In the genomic region with DNA sequence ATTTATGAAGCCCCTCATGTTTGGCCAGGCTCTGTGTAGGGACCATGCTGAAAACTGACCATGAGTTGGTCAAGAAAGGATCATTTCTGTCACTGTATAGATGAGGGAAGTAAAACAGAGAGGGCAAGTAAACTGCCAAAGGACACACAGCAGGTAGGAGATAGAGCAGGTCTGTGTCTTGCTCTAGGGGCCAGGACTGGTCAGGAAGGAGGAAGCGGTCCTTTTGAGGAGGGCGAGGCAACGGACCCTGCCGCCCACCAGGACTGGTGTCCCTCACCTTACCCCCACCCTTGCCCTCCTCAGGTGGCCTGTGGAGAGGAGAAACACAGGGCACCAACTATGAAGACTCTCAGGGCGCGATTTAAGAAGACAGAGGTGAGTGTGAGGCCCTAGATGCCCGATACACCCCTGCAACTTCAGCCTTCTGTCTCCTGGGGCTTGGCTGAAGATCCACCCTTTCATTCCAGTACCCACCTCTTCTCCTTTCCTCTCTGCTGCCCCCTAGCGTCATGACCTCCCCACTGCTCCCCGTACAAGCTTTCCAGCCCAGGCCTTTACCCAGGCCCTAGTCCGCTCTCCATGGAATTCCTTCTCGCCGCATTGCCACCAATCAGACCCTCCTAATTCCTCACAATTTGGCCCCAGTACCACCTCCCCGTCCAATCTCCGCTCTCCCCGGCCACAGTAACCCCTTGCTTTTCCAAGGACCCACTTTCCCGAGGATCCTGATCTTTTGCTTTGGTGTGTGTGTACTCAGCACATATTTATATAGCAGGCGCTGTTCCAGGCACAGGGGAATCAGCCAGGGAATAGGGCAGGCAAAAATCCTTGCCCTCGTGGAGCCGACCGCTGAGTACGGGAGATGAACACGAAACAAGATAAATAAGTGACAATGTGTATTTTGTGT, we compare ENCODE assay signal across 8 cellular contexts. TPM values are rescaled to one million over a fixed set of nuclear protein-coding genes. Genes with fewer than 3 reads are reported as not detected.
DNase-seq lines count a peak whose midpoint lies in the region; ATAC-seq and TF ChIP-seq lines count a peak whose summit lies in the region.

No MANE protein-coding gene starts in this region.

- peak; percentile 46 to 62 (median 49) for ATAC-seq in natural killer cell
- peak; percentile 51 for ATAC-seq in stimulated activated memory B cell treated with anti-CD40 and anti-IgM and Interleukin-4, amounts not matched to agents 10 μg/mL and 1 μg/mL and 100 μg/mL, for 72 hours
- ATAC-seq in GM18868 (IDR thresholded peaks at IDR 0.05; ENCODE audit: unreplicated experiment), result no peak

- peak; percentile 87 for DNase-seq in HK-2 (ENCODE audit: unreplicated experiment)
- peak; percentile 82 for DNase-seq in NT2/D1 (ENCODE audit: low read depth, low spot score)
- peak; percentile 38 for DNase-seq in activated CD8-positive, alpha-beta memory T cell treated with anti-CD3 and anti-CD28 coated beads, Interleukin-2, amount 50 U/mL, for 1 hour (ENCODE audit: extremely low read depth)
- no peak for DNase-seq in epithelial cell of proximal tubule (ENCODE audit: low read depth)
- peak; percentile 64 for DNase-seq in natural killer cell

- no peaks in the 10 kb centered on the region for H3K27me3 ChIP-seq in NT2/D1 (ENCODE audit: insufficient read depth, insufficient read length)

- peaks cover 3% of the 10 kb centered on the region for H3K4me1 ChIP-seq in NT2/D1 (ENCODE audit: insufficient read depth, insufficient read length)

- TF ChIP-seq CTCF in C4-2B (conservative IDR thresholded peaks at IDR 0.05) (peak; percentile 93), epithelial cell of proximal tubule (conservative IDR thresholded peaks at IDR 0.05; ENCODE audit: low read depth, low read length) (peak; percentile 95), natural killer cell (IDR thresholded peaks at IDR 0.05) (peak; percentile 69)

- H3K9ac ChIP-seq in NT2/D1 (ENCODE audit: insufficient read length, low read depth), result peak overlapping the region; percentile 27

- intact Hi-C loops in natural killer cell (cut with micrococcal nuclease), result loop anchor here (5.0 kb wide), 1 partner anchor 199 kb away; a partner anchor contains a TSS

- no peak overlapping the region for H3K4me3 Mint-ChIP-seq in natural killer cell
- no peak overlapping the region for H3K4me3 Mint-ChIP-seq in stimulated activated memory B cell treated with anti-CD40 and anti-IgM and Interleukin-4, amounts not matched to agents 10 μg/mL and 1 μg/mL and 100 μg/mL, for 72 hours

- no peaks in the 10 kb centered on the region for H3K9me3 Mint-ChIP-seq in natural killer cell
- no peaks in the 10 kb centered on the region for H3K9me3 Mint-ChIP-seq in stimulated activated memory B cell treated with anti-CD40 and anti-IgM and Interleukin-4, amounts not matched to agents 10 μg/mL and 1 μg/mL and 100 μg/mL, for 72 hours

- no peaks in the 10 kb centered on the region for H3K36me3 ChIP-seq in NT2/D1 (ENCODE audit: insufficient read depth, insufficient read length, low read length)

- no peak overlapping the region; the same call in 1 of the 2 replicates for H3K27ac ChIP-seq in C4-2B

- H3K4me1 Mint-ChIP-seq in natural killer cell, result peaks cover 8 to 28% of the 10 kb centered on the region in 2 donors
- peaks cover 36% of the 10 kb centered on the region for H3K4me1 Mint-ChIP-seq in stimulated activated memory B cell treated with anti-CD40 and anti-IgM and Interleukin-4, amounts not matched to agents 10 μg/mL and 1 μg/mL and 100 μg/mL, for 72 hours

- peaks cover 0 to 4% of the 10 kb centered on the region in 2 donors for H3K27me3 Mint-ChIP-seq in natural killer cell (ENCODE audit: low read depth in 2 of 2)
- peaks cover 6% of the 10 kb centered on the region for H3K27me3 Mint-ChIP-seq in stimulated activated memory B cell treated with anti-CD40 and anti-IgM and Interleukin-4, amounts not matched to agents 10 μg/mL and 1 μg/mL and 100 μg/mL, for 72 hours

- H3K36me3 Mint-ChIP-seq in natural killer cell, result no peaks in the 10 kb centered on the region
- peaks cover under 1% of the 10 kb centered on the region for H3K36me3 Mint-ChIP-seq in stimulated activated memory B cell treated with anti-CD40 and anti-IgM and Interleukin-4, amounts not matched to agents 10 μg/mL and 1 μg/mL and 100 μg/mL, for 72 hours

- no peaks in the 10 kb centered on the region for H3K9me3 ChIP-seq in NT2/D1 (ENCODE audit: insufficient read depth, low read length)

- H3K27ac Mint-ChIP-seq in natural killer cell, result no peak overlapping the region
- H3K27ac Mint-ChIP-seq in stimulated activated memory B cell treated with anti-CD40 and anti-IgM and Interleukin-4, amounts not matched to agents 10 μg/mL and 1 μg/mL and 100 μg/mL, for 72 hours, result no peak overlapping the region

- H3K4me3 ChIP-seq in NT2/D1 (ENCODE audit: insufficient read length, low read depth), result no peak overlapping the region
- no peak overlapping the region for H3K4me3 ChIP-seq in epithelial cell of proximal tubule (ENCODE audit: low read depth, low read length)

RNA-seq across cellular contexts. Expression of a gene that starts 3.9 kb away (rescaled TPM):
- total RNA-seq in epithelial cell of proximal tubule, result not detected in 2 replicates
- total RNA-seq in natural killer cell, result 1 to 10 TPM in 1 of 3 donors, under 1 TPM in 2; 0.65 to 2.2 (median 0.71) TPM

RNA-seq across cellular contexts. Expression of a gene that starts 4.0 kb away (rescaled TPM):
- 33.8 and 43.5 TPM in 2 replicates for total RNA-seq in epithelial cell of proximal tubule
- 10 to 100 TPM; 29.5 to 37.4 (median 30.5) TPM for total RNA-seq in natural killer cell

RNA-seq across cellular contexts. Expression of a gene that starts 32.9 kb away (rescaled TPM):
- total RNA-seq in epithelial cell of proximal tubule, result not detected in 2 replicates
- under 1 TPM in 2 of 3 donors, not detected in 1; 0.43 to 0.70 TPM for total RNA-seq in natural killer cell

RNA-seq across cellular contexts. Expression of a gene that starts 43.0 kb away (rescaled TPM):
- 1.7 TPM in 1 of 2 replicates, not detected in the other for total RNA-seq in epithelial cell of proximal tubule
- not detected for total RNA-seq in natural killer cell
